Comparison of ENCODE assay signal across 9 cellular contexts in genomic region chr22:24426859-24427499, GRCh38. TPM values are rescaled to one million over a fixed set of nuclear protein-coding genes. Genes with fewer than 3 reads are reported as not detected.
DNase-seq lines count a peak whose midpoint lies in the region; ATAC-seq and TF ChIP-seq lines count a peak whose summit lies in the region.
"Had no signal": no experiment of that assay in that cellular context is flagged by ENCODE, and none has a peak within 500 bp of the region (broad histone marks: within the 10 kb centered on the region; RNA-seq: fewer than 3 reads in every experiment).

No MANE protein-coding gene starts in this region.

- H3K9me3 ChIP-seq in Karpas-422 (ENCODE audit: low read length), result no peaks in the 10 kb centered on the region

- H3K36me3 Mint-ChIP-seq in activated CD8-positive, alpha-beta memory T cell treated with anti-CD3 and anti-CD28 coated beads, Interleukin-2, amount 10 ng/mL, durations not matched to agents 7 days and 5 days, result peaks cover 2% of the 10 kb centered on the region
- no peaks in the 10 kb centered on the region for H3K36me3 Mint-ChIP-seq in chondrocyte (ENCODE audit: low read depth)
- peaks cover 10 to 15% of the 10 kb centered on the region in 2 donors for H3K36me3 Mint-ChIP-seq in stimulated activated naive B cell treated with anti-CD40 and anti-IgM and Interleukin-4, amounts not matched to agents 10 μg/mL and 1 μg/mL and 100 μg/mL, for 72 hours

- H3K27me3 ChIP-seq in Karpas-422 (ENCODE audit: low read length), result no peaks in the 10 kb centered on the region

- CTCF ChIA-PET in activated CD8-positive, alpha-beta memory T cell treated with anti-CD3 and anti-CD28 coated beads, Interleukin-2, amount 10 ng/mL, durations not matched to agents 7 days and 5 days (lab: Charles Lee), result interaction anchor here (1.1 to 8.4 kb wide), 8 partner anchors 9 to 99 kb away, joined by 3 to 102 read pairs (median 8); no protein-coding TSS in a partner anchor

- peak overlapping the region; percentile 78 for H3K4me3 ChIP-seq in Karpas-422 (ENCODE audit: low read length)

- no peaks in the 10 kb centered on the region for H3K9me2 ChIP-seq in Karpas-422 (replicated peaks; ENCODE audit: insufficient read depth, low read length)

- H3K27ac ChIP-seq in Karpas-422 (ENCODE audit: low read length), result peak overlapping the region; percentile 99

- peak overlapping the region; percentile 85 for H3K4me2 ChIP-seq in Karpas-422 (ENCODE audit: low read depth, low read length, poor library complexity, severe bottlenecking)

- H3K36me3 ChIP-seq in Karpas-422 (ENCODE audit: insufficient read depth, low read length), result no peaks in the 10 kb centered on the region

- no peak for DNase-seq in activated CD8-positive, alpha-beta memory T cell treated with anti-CD3 and anti-CD28 coated beads, Interleukin-2, amount 10 ng/mL, durations not matched to agents 7 days and 5 days
- no peak for DNase-seq in activated CD8-positive, alpha-beta memory T cell treated with anti-CD3 and anti-CD28 coated beads for 24 hours
- peak; percentile 71 for DNase-seq in Karpas-422
- peak; percentile 90 for DNase-seq in chondrocyte (ENCODE audit: low spot score)
- DNase-seq in stimulated activated naive B cell treated with anti-CD40 and anti-IgM and Interleukin-4, amounts not matched to agents 10 μg/mL and 1 μg/mL and 100 μg/mL, for 72 hours, result no peak
- DNase-seq in omental fat pad (ENCODE audit: low spot score), result no peak
- DNase-seq: kidney glomerular epithelial cell had no signal

- H3K27me3 Mint-ChIP-seq in activated CD8-positive, alpha-beta memory T cell treated with anti-CD3 and anti-CD28 coated beads, Interleukin-2, amount 10 ng/mL, durations not matched to agents 7 days and 5 days, result peaks cover 10% of the 10 kb centered on the region
- peaks cover 9% of the 10 kb centered on the region for H3K27me3 Mint-ChIP-seq in chondrocyte (ENCODE audit: low read depth)
- peaks cover 0 to 5% of the 10 kb centered on the region in 2 donors for H3K27me3 Mint-ChIP-seq in stimulated activated naive B cell treated with anti-CD40 and anti-IgM and Interleukin-4, amounts not matched to agents 10 μg/mL and 1 μg/mL and 100 μg/mL, for 72 hours

- peak; percentile 0 for ATAC-seq in activated CD8-positive, alpha-beta memory T cell treated with anti-CD3 and anti-CD28 coated beads, Interleukin-2, amount 10 ng/mL, durations not matched to agents 7 days and 5 days
- ATAC-seq in stimulated activated naive B cell treated with anti-CD40 and anti-IgM and Interleukin-4, amounts not matched to agents 10 μg/mL and 1 μg/mL and 100 μg/mL, for 72 hours (replicated peaks), result no peak
- ATAC-seq in HG03039 (IDR thresholded peaks at IDR 0.05; ENCODE audit: unreplicated experiment) (no peak), omental fat pad (ENCODE audit: low FRiP score) (no peak), GM18519 (IDR thresholded peaks at IDR 0.05; ENCODE audit: low FRiP score, unreplicated experiment) (no peak)

- H3K9me3 Mint-ChIP-seq in activated CD8-positive, alpha-beta memory T cell treated with anti-CD3 and anti-CD28 coated beads, Interleukin-2, amount 10 ng/mL, durations not matched to agents 7 days and 5 days (ENCODE audit: low read depth), result no peaks in the 10 kb centered on the region
- H3K9me3 Mint-ChIP-seq in chondrocyte (ENCODE audit: low read depth), result no peaks in the 10 kb centered on the region
- H3K9me3 Mint-ChIP-seq in stimulated activated naive B cell treated with anti-CD40 and anti-IgM and Interleukin-4, amounts not matched to agents 10 μg/mL and 1 μg/mL and 100 μg/mL, for 72 hours, result no peaks in the 10 kb centered on the region

- H2AFZ ChIP-seq in Karpas-422 (ENCODE audit: low read length), result no peak overlapping the region

- no peaks in the 10 kb centered on the region for H4K20me1 ChIP-seq in Karpas-422 (ENCODE audit: insufficient read depth, low read depth, low read length)

- peak overlapping the region; percentile 92 for H3K27ac Mint-ChIP-seq in activated CD8-positive, alpha-beta memory T cell treated with anti-CD3 and anti-CD28 coated beads, Interleukin-2, amount 10 ng/mL, durations not matched to agents 7 days and 5 days
- H3K27ac Mint-ChIP-seq in chondrocyte (ENCODE audit: unreplicated experiment), result no peak overlapping the region
- peak overlapping the region; percentile 97 for H3K27ac Mint-ChIP-seq in stimulated activated naive B cell treated with anti-CD40 and anti-IgM and Interleukin-4, amounts not matched to agents 10 μg/mL and 1 μg/mL and 100 μg/mL, for 72 hours

- peaks cover 77% of the 10 kb centered on the region for H3K4me1 ChIP-seq in Karpas-422 (ENCODE audit: low read length)

- H3K9ac ChIP-seq in Karpas-422 (ENCODE audit: low read length), result peak overlapping the region; percentile 87

- peak overlapping the region; percentile 79 for H3K4me3 Mint-ChIP-seq in activated CD8-positive, alpha-beta memory T cell treated with anti-CD3 and anti-CD28 coated beads, Interleukin-2, amount 10 ng/mL, durations not matched to agents 7 days and 5 days
- no peak overlapping the region for H3K4me3 Mint-ChIP-seq in chondrocyte (ENCODE audit: unreplicated experiment)
- H3K4me3 Mint-ChIP-seq in stimulated activated naive B cell treated with anti-CD40 and anti-IgM and Interleukin-4, amounts not matched to agents 10 μg/mL and 1 μg/mL and 100 μg/mL, for 72 hours, result peak overlapping the region; percentile 90 to 93

- peaks cover 62% of the 10 kb centered on the region for H3K4me1 Mint-ChIP-seq in activated CD8-positive, alpha-beta memory T cell treated with anti-CD3 and anti-CD28 coated beads, Interleukin-2, amount 10 ng/mL, durations not matched to agents 7 days and 5 days
- peaks cover 20% of the 10 kb centered on the region for H3K4me1 Mint-ChIP-seq in chondrocyte (ENCODE audit: low read depth)
- peaks cover 62 to 76% of the 10 kb centered on the region in 2 donors for H3K4me1 Mint-ChIP-seq in stimulated activated naive B cell treated with anti-CD40 and anti-IgM and Interleukin-4, amounts not matched to agents 10 μg/mL and 1 μg/mL and 100 μg/mL, for 72 hours

- no peak for TF ChIP-seq CTCF in chondrocyte (IDR thresholded peaks at IDR 0.05)
- no peak for TF ChIP-seq CTCF in omental fat pad (IDR thresholded peaks at IDR 0.05)

- H3K79me2 ChIP-seq in Karpas-422 (ENCODE audit: low read length), result peaks cover 58% of the 10 kb centered on the region

RNA-seq across cellular contexts. Expression of gene ADORA2A, which starts 0.4 kb away (rescaled TPM):
- 10 to 100 TPM; 19.7 to 21.1 TPM for total RNA-seq in activated CD8-positive, alpha-beta memory T cell treated with anti-CD3 and anti-CD28 coated beads, Interleukin-2, amount 10 ng/mL, durations not matched to agents 7 days and 5 days
- total RNA-seq in Karpas-422 (2014; rRNA removed; shearing (Covaris generic); ENCODE audit: low replicate concordance), result 65.9 and 86.7 TPM in 2 replicates
- total RNA-seq in chondrocyte (2.3 to 3.6 TPM (median 2.4 TPM) in 3 replicates), omental fat pad (1 to 10 TPM; 1.7 to 4.5 (median 2.5) TPM)

Comparison
In these comparisons a context has a peak if more than half of its experiments do, and no peak if none do; other contexts are left out.
1. DNase-seq: peak in Karpas-422 (single experiment) and chondrocyte (single experiment); none in activated CD8-positive, alpha-beta memory T cell treated with anti-CD3 and anti-CD28 coated beads, Interleukin-2, amount 10 ng/mL, durations not matched to agents 7 days and 5 days (single experiment), activated CD8-positive, alpha-beta memory T cell treated with anti-CD3 and anti-CD28 coated beads for 24 hours (single experiment), stimulated activated naive B cell treated with anti-CD40 and anti-IgM and Interleukin-4, amounts not matched to agents 10 μg/mL and 1 μg/mL and 100 μg/mL, for 72 hours (single experiment) and omental fat pad (single experiment).